ENCODE assay signal across 34 cellular contexts in the genomic region with DNA sequence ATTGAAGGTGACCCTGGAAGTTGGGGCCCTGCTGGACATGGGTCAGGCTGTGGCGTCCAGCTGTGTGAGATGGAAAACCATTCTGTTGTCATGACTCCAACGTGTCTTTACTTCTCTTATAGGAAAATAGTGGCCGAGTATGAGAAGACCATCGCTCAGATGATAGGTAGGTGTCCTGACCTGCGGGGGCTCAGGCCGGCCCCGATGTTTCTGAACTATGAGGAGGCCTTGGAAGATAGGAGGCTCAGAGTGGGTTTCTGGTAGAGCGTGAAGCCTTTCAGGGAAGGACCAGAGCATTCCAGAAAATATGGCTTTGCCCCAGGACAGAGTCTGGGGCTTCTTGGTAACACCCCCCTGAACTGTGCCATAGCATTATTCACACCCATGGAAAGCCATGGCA. TPM values are rescaled to one million over a fixed set of nuclear protein-coding genes. Genes with fewer than 3 reads are reported as not detected.
DNase-seq lines count a peak whose midpoint lies in the region; ATAC-seq, FAIRE-seq and TF ChIP-seq lines count a peak whose summit lies in the region.
"Had no signal": no experiment of that assay in that cellular context is flagged by ENCODE, and none has a peak within 500 bp of the region (broad histone marks: within the 10 kb centered on the region; RNA-seq: fewer than 3 reads in every experiment).

No MANE protein-coding gene starts in this region.

- no peaks in the 10 kb centered on the region for H3K9me3 Mint-ChIP-seq in neural crest cell
- no peaks in the 10 kb centered on the region for H3K9me3 Mint-ChIP-seq in activated T-cell treated with anti-CD3 and anti-CD28 coated beads, Interleukin-2, amount 50 U/mL, for 72 hours
- H3K9me3 Mint-ChIP-seq: CD8-positive, alpha-beta memory T cell had no signal

- FAIRE-seq in D721Med (lab: Jason Lieb, UNC), result no peak
- FAIRE-seq: A204.1, GM12878, GM12892, GM18507 had no signal

- H3K79me2 ChIP-seq in trophoblast cell (ENCODE audit: control insufficient read depth, insufficient read depth, low read length, poor library complexity), result no peaks in the 10 kb centered on the region

- H3K9me3 ChIP-seq in trophoblast cell (ENCODE audit: insufficient read depth, low read depth, low read length) (peaks cover 1% of the 10 kb centered on the region), Peyer's patch (no peaks in the 10 kb centered on the region)
- H3K9me3 ChIP-seq: BE2C, BLaER1, Caco-2 had no signal

- H2AK5ac ChIP-seq in trophoblast cell (ENCODE audit: low read length), result no peak overlapping the region

- H3K79me1 ChIP-seq in trophoblast cell (ENCODE audit: low read length), result no peaks in the 10 kb centered on the region

- no peak for ATAC-seq in sciatic nerve
- ATAC-seq in HG02973 (IDR thresholded peaks at IDR 0.05; ENCODE audit: unreplicated experiment), result no peak
- ATAC-seq in activated T-cell treated with anti-CD3 and anti-CD28 coated beads, Interleukin-2, amount 50 U/mL, for 72 hours (replicated peaks in 1 of 2), result no peak
- ATAC-seq: GM12878 had no signal

- H4K8ac ChIP-seq in trophoblast cell (ENCODE audit: low read depth, low read length), result no peak overlapping the region

- peaks cover 16% of the 10 kb centered on the region for H3K4me1 Mint-ChIP-seq in neural crest cell
- H3K4me1 Mint-ChIP-seq in activated T-cell treated with anti-CD3 and anti-CD28 coated beads, Interleukin-2, amount 50 U/mL, for 72 hours (ENCODE audit: low read depth), result no peaks in the 10 kb centered on the region
- H3K4me1 Mint-ChIP-seq: CD14-positive monocyte; CD4-positive, alpha-beta memory T cell; CD4-positive, CD25-positive, alpha-beta regulatory T cell; CD8-positive, alpha-beta memory T cell had no signal

- DNase-seq in mesenteric fat pad (ENCODE audit: low spot score) (peak; percentile 20), neural crest cell (ENCODE audit: low read depth, low spot score) (no peak), trophoblast cell (no peak), sciatic nerve (ENCODE audit: low spot score) (peak; percentile 30), D721Med (ENCODE audit: insufficient read length, low spot score) (no peak), Peyer's patch (no peak)
- no peak for DNase-seq in activated T-cell treated with anti-CD3 and anti-CD28 coated beads, Interleukin-2, amount 50 U/mL, for 72 hours
- DNase-seq: 8988T; ACHN; BE2C; C1 segment of cervical spinal cord; Caco-2; Calu3; CD4-positive, alpha-beta memory T cell; CD4-positive, CD25-positive, alpha-beta regulatory T cell; CD8-positive, alpha-beta memory T cell; DMS 273 treated with DMSO at 0.1 percent for 48 hours; DMS153; DMS53; DMS79; DND-41; EL; GDM1 had no signal

- H3K18ac ChIP-seq in trophoblast cell (ENCODE audit: low read length), result no peak overlapping the region

- H3K4ac ChIP-seq in trophoblast cell (ENCODE audit: low read depth, low read length), result no peak overlapping the region

- H3K4me2 ChIP-seq in trophoblast cell (ENCODE audit: low read length), result no peak overlapping the region
- H3K4me2 ChIP-seq: BLaER1 had no signal

- peaks cover 3% of the 10 kb centered on the region in 2 experiments for H3K4me1 ChIP-seq in trophoblast cell (ENCODE audit: control insufficient read depth in 1 of 2, insufficient read depth in 2 of 2, low read length in 2 of 2)
- peaks cover 0 to 4% (median 0%) of the 10 kb centered on the region in 4 donors for H3K4me1 ChIP-seq in Peyer's patch
- H3K4me1 ChIP-seq: Caco-2 had no signal

- H4K91ac ChIP-seq in trophoblast cell (ENCODE audit: low read depth, low read length), result no peak overlapping the region

- H2BK120ac ChIP-seq in trophoblast cell (ENCODE audit: insufficient read depth, low read length, poor library complexity), result no peak overlapping the region

- H2BK12ac ChIP-seq in trophoblast cell (ENCODE audit: low read length), result no peak overlapping the region

- H3K27ac ChIP-seq in trophoblast cell (ENCODE audit: low read depth, low read length) (no peak overlapping the region), Peyer's patch (no peak overlapping the region)
- H3K27ac ChIP-seq: BLaER1 had no signal

- no peaks in the 10 kb centered on the region for H3K27me3 ChIP-seq in trophoblast cell (ENCODE audit: insufficient read depth, low read length)
- no peaks in the 10 kb centered on the region for H3K27me3 ChIP-seq in Peyer's patch
- H3K27me3 ChIP-seq: BE2C, BLaER1 had no signal

- H4K12ac ChIP-seq in trophoblast cell (ENCODE audit: low read depth, low read length), result no peak overlapping the region

- H3K23ac ChIP-seq in trophoblast cell (ENCODE audit: low read length), result no peak overlapping the region

- H3K36me3 Mint-ChIP-seq in neural crest cell (ENCODE audit: low read depth), result peaks cover 23% of the 10 kb centered on the region
- H3K36me3 Mint-ChIP-seq in activated T-cell treated with anti-CD3 and anti-CD28 coated beads, Interleukin-2, amount 50 U/mL, for 72 hours (ENCODE audit: insufficient read depth in 2 of 2), result no peaks in the 10 kb centered on the region
- H3K36me3 Mint-ChIP-seq: CD14-positive monocyte; CD4-positive, alpha-beta memory T cell; CD4-positive, CD25-positive, alpha-beta regulatory T cell; CD8-positive, alpha-beta memory T cell had no signal

- H3K9ac ChIP-seq in trophoblast cell (ENCODE audit: low read length), result no peak overlapping the region
- H3K9ac ChIP-seq: BLaER1 had no signal

- no peak for TF ChIP-seq CTCF in neural crest cell (conservative IDR thresholded peaks at IDR 0.05)
- TF ChIP-seq CTCF in D721Med (IDR thresholded peaks at IDR 0.05; ENCODE audit: insufficient read depth, missing control alignments), result no peak
- TF ChIP-seq CTCF in Peyer's patch (IDR thresholded peaks at IDR 0.05), result no peak

- no peak overlapping the region for H2AFZ ChIP-seq in trophoblast cell (ENCODE audit: insufficient read depth, low read length, poor library complexity)

- no peak overlapping the region for H3K4me3 Mint-ChIP-seq in neural crest cell
- no peak overlapping the region for H3K4me3 Mint-ChIP-seq in activated T-cell treated with anti-CD3 and anti-CD28 coated beads, Interleukin-2, amount 50 U/mL, for 72 hours
- H3K4me3 Mint-ChIP-seq: CD14-positive monocyte; CD4-positive, alpha-beta memory T cell; CD4-positive, CD25-positive, alpha-beta regulatory T cell; CD8-positive, alpha-beta memory T cell had no signal

- no peak for TF ChIP-seq POLR2A in Peyer's patch (IDR thresholded peaks at IDR 0.05)

- H3K27me3 Mint-ChIP-seq in neural crest cell (ENCODE audit: low read depth), result no peaks in the 10 kb centered on the region
- no peaks in the 10 kb centered on the region for H3K27me3 Mint-ChIP-seq in activated T-cell treated with anti-CD3 and anti-CD28 coated beads, Interleukin-2, amount 50 U/mL, for 72 hours (ENCODE audit: low read depth)
- H3K27me3 Mint-ChIP-seq: CD4-positive, CD25-positive, alpha-beta regulatory T cell had no signal

- WGBS in trophoblast cell (ENCODE audit: extremely low coverage, insufficient coverage, insufficient read length), result no CpG with 5 or more reads among the region's 8 CpGs

- H3K14ac ChIP-seq in trophoblast cell (ENCODE audit: low read length), result no peak overlapping the region

- H2BK5ac ChIP-seq in trophoblast cell (ENCODE audit: low read depth, low read length, poor library complexity), result no peak overlapping the region

- H3K4me3 ChIP-seq in trophoblast cell (ENCODE audit: low read depth, low read length), result peak overlapping the region; percentile 12
- no peak overlapping the region for H3K4me3 ChIP-seq in Peyer's patch
- H3K4me3 ChIP-seq: BLaER1, GM12878 had no signal

- intact Hi-C loops in sciatic nerve (cut with DNase I), result no loop called here

- peak overlapping the region; percentile 12 for H3K27ac Mint-ChIP-seq in neural crest cell (ENCODE audit: unreplicated experiment)
- no peak overlapping the region for H3K27ac Mint-ChIP-seq in activated T-cell treated with anti-CD3 and anti-CD28 coated beads, Interleukin-2, amount 50 U/mL, for 72 hours
- H3K27ac Mint-ChIP-seq: CD14-positive monocyte; CD4-positive, alpha-beta memory T cell; CD4-positive, CD25-positive, alpha-beta regulatory T cell; CD8-positive, alpha-beta memory T cell had no signal

- peaks cover 7% of the 10 kb centered on the region in 2 experiments for H3K36me3 ChIP-seq in trophoblast cell (ENCODE audit: control insufficient read depth in 1 of 2, insufficient read depth in 2 of 2, low read length in 2 of 2)
- H3K36me3 ChIP-seq in Peyer's patch, result peaks cover 0 to 59% (median 0%) of the 10 kb centered on the region in 3 donors

RNA-seq across cellular contexts. Expression of gene BTBD16, which starts 29.3 kb away (rescaled TPM):
- total RNA-seq in mesenteric fat pad (not detected), neural crest cell (not detected in 2 replicates), sciatic nerve (0.89 TPM), Peyer's patch (not detected)
- not detected in 2 replicates for polyA plus RNA-seq in trophoblast cell (2013)
- total RNA-seq in activated T-cell treated with anti-CD3 and anti-CD28 coated beads, Interleukin-2, amount 50 U/mL, for 72 hours, result not detected
- total RNA-seq: A673; Caco-2; CD4-positive, alpha-beta memory T cell; CD4-positive, CD25-positive, alpha-beta regulatory T cell; CD8-positive, alpha-beta memory T cell; Daoy; G401; GM12878 had no signal
- polyA plus RNA-seq: AG04450; CD14-positive monocyte; CD8-positive, alpha-beta memory T cell had no signal

Comparison
In these comparisons a context has a peak if more than half of its experiments do, and no peak if none do; other contexts are left out.
1. DNase-seq: peak in mesenteric fat pad (single experiment) and sciatic nerve (single experiment); none in neural crest cell (single experiment), trophoblast cell (0 of 2), D721Med (single experiment), activated T-cell treated with anti-CD3 and anti-CD28 coated beads, Interleukin-2, amount 50 U/mL, for 72 hours (0 of 2) and Peyer's patch (0 of 3).